In genomic region chr11:119550330-119550729, GRCh38 we compare ENCODE assay signal across 19 cellular contexts.
"Had no signal": no experiment of that assay in that cellular context is flagged by ENCODE, and none has a peak within 500 bp of the region (broad histone marks: within the 10 kb centered on the region; RNA-seq: fewer than 3 reads in every experiment).

No MANE protein-coding gene starts in this region.

- H2AFZ ChIP-seq: parathyroid adenoma had no signal

- H3K27me3 Mint-ChIP-seq: activated CD4-positive, alpha-beta memory T cell treated with anti-CD3 and anti-CD28 coated beads for 36 hours; activated naive CD8-positive, alpha-beta T cell treated with anti-CD3 and anti-CD28 coated beads, Interleukin-2, amount 50 U/mL, for 24 hours had no signal

- H3K9ac ChIP-seq: parathyroid adenoma had no signal

- H3K4me1 ChIP-seq: esophagus muscularis mucosa, gastrocnemius medialis, heart right ventricle, parathyroid adenoma had no signal

- H3K36me3 ChIP-seq: cardiac muscle cell, esophagus muscularis mucosa, gastrocnemius medialis, heart right ventricle, thoracic aorta had no signal

- H3K79me2 ChIP-seq: parathyroid adenoma had no signal

- H3K9me3 ChIP-seq: thoracic aorta had no signal

- H3K27me3 ChIP-seq: cardiac muscle cell, dorsolateral prefrontal cortex, esophagus muscularis mucosa, gastrocnemius medialis, heart right ventricle had no signal

- DNase-seq: activated CD4-positive, alpha-beta memory T cell treated with anti-CD3 and anti-CD28 coated beads for 36 hours; activated CD4-positive, alpha-beta T cell treated with anti-CD3 and anti-CD28 coated beads for 36 hours; activated CD8-positive, alpha-beta memory T cell treated with anti-CD3 and anti-CD28 coated beads, Interleukin-2, amount 10 ng/mL, durations not matched to agents 7 days and 5 days; activated naive CD4-positive, alpha-beta T cell treated with anti-CD3 and anti-CD28 coated beads for 36 hours; activated naive CD8-positive, alpha-beta T cell treated with anti-CD3 and anti-CD28 coated beads, Interleukin-2, amount 50 U/mL, for 24 hours; activated T-cell treated with anti-CD3 and anti-CD28 coated beads, Interleukin-2, amount 50 U/mL, for 1 hour; gastrocnemius medialis; heart right ventricle; naive thymus-derived CD4-positive, alpha-beta T cell; stimulated activated CD4-positive, alpha-beta T cell treated with anti-CD3 and anti-CD28 coated beads, Interleukin-2, amount 100 ng/mL, for 24 hours had no signal

- H3K27ac Mint-ChIP-seq: activated CD4-positive, alpha-beta memory T cell treated with anti-CD3 and anti-CD28 coated beads for 36 hours; activated CD4-positive, alpha-beta T cell treated with anti-CD3 and anti-CD28 coated beads for 36 hours; activated CD8-positive, alpha-beta memory T cell treated with anti-CD3 and anti-CD28 coated beads, Interleukin-2, amount 10 ng/mL, durations not matched to agents 7 days and 5 days; activated naive CD4-positive, alpha-beta T cell treated with anti-CD3 and anti-CD28 coated beads for 36 hours; activated naive CD8-positive, alpha-beta T cell treated with anti-CD3 and anti-CD28 coated beads, Interleukin-2, amount 50 U/mL, for 24 hours; activated T-helper 2 cell treated with anti-CD3 and anti-CD28 coated beads, Interferon-gamma antibody, Interleukin-2, Interleukin-4, amounts not matched to agents 10 μg/mL and 5 μg/mL and 100 μg/mL, durations not matched to agents 14 hours and 24 hours and 36 hours; naive thymus-derived CD4-positive, alpha-beta T cell; stimulated activated effector memory CD8-positive, alpha-beta T cell treated with anti-CD3 and anti-CD28 coated beads, Interleukin-12 subunit alpha, Interleukin-12 subunit beta, amount 100 ng/mL, for 72 hours had no signal

- ATAC-seq: activated CD4-positive, alpha-beta T cell treated with anti-CD3 and anti-CD28 coated beads for 36 hours; activated CD8-positive, alpha-beta memory T cell treated with anti-CD3 and anti-CD28 coated beads, Interleukin-2, amount 10 ng/mL, durations not matched to agents 7 days and 5 days; activated naive CD8-positive, alpha-beta T cell treated with anti-CD3 and anti-CD28 coated beads, Interleukin-2, amount 50 U/mL, for 24 hours; gastrocnemius medialis; heart right ventricle; left lobe of liver; naive thymus-derived CD4-positive, alpha-beta T cell; stimulated activated effector memory CD8-positive, alpha-beta T cell treated with anti-CD3 and anti-CD28 coated beads, Interleukin-12 subunit alpha, Interleukin-12 subunit beta, amount 100 ng/mL, for 72 hours had no signal

- H3K4me1 Mint-ChIP-seq: activated CD4-positive, alpha-beta T cell treated with anti-CD3 and anti-CD28 coated beads for 36 hours; activated CD8-positive, alpha-beta memory T cell treated with anti-CD3 and anti-CD28 coated beads, Interleukin-2, amount 10 ng/mL, durations not matched to agents 7 days and 5 days; activated naive CD8-positive, alpha-beta T cell treated with anti-CD3 and anti-CD28 coated beads, Interleukin-2, amount 50 U/mL, for 24 hours; naive thymus-derived CD4-positive, alpha-beta T cell; stimulated activated effector memory CD8-positive, alpha-beta T cell treated with anti-CD3 and anti-CD28 coated beads, Interleukin-12 subunit alpha, Interleukin-12 subunit beta, amount 100 ng/mL, for 72 hours had no signal

- H3K9me3 Mint-ChIP-seq: activated naive CD4-positive, alpha-beta T cell treated with anti-CD3 and anti-CD28 coated beads for 36 hours; activated naive CD8-positive, alpha-beta T cell treated with anti-CD3 and anti-CD28 coated beads, Interleukin-2, amount 50 U/mL, for 24 hours; activated T-helper 2 cell treated with anti-CD3 and anti-CD28 coated beads, Interferon-gamma antibody, Interleukin-2, Interleukin-4, amounts not matched to agents 10 μg/mL and 5 μg/mL and 100 μg/mL, durations not matched to agents 14 hours and 24 hours and 36 hours; stimulated activated effector memory CD8-positive, alpha-beta T cell treated with anti-CD3 and anti-CD28 coated beads, Interleukin-12 subunit alpha, Interleukin-12 subunit beta, amount 100 ng/mL, for 72 hours had no signal

- H3K27ac ChIP-seq: cardiac muscle cell, dorsolateral prefrontal cortex, esophagus muscularis mucosa, gastrocnemius medialis, heart right ventricle, parathyroid adenoma, thoracic aorta, VCaP had no signal

- H3K36me3 Mint-ChIP-seq: activated CD4-positive, alpha-beta memory T cell treated with anti-CD3 and anti-CD28 coated beads for 36 hours; activated CD8-positive, alpha-beta memory T cell treated with anti-CD3 and anti-CD28 coated beads, Interleukin-2, amount 10 ng/mL, durations not matched to agents 7 days and 5 days; stimulated activated effector memory CD8-positive, alpha-beta T cell treated with anti-CD3 and anti-CD28 coated beads, Interleukin-12 subunit alpha, Interleukin-12 subunit beta, amount 100 ng/mL, for 72 hours had no signal

- H3K4me3 ChIP-seq: cardiac muscle cell, dorsolateral prefrontal cortex, esophagus muscularis mucosa, gastrocnemius medialis, heart right ventricle, thoracic aorta had no signal

- H3K4me3 Mint-ChIP-seq: activated CD4-positive, alpha-beta memory T cell treated with anti-CD3 and anti-CD28 coated beads for 36 hours; activated CD4-positive, alpha-beta T cell treated with anti-CD3 and anti-CD28 coated beads for 36 hours; activated CD8-positive, alpha-beta memory T cell treated with anti-CD3 and anti-CD28 coated beads, Interleukin-2, amount 10 ng/mL, durations not matched to agents 7 days and 5 days; activated naive CD4-positive, alpha-beta T cell treated with anti-CD3 and anti-CD28 coated beads for 36 hours; activated naive CD8-positive, alpha-beta T cell treated with anti-CD3 and anti-CD28 coated beads, Interleukin-2, amount 50 U/mL, for 24 hours; stimulated activated effector memory CD8-positive, alpha-beta T cell treated with anti-CD3 and anti-CD28 coated beads, Interleukin-12 subunit alpha, Interleukin-12 subunit beta, amount 100 ng/mL, for 72 hours had no signal
